ENCODE assay signal across 26 cellular contexts in genomic region chr11:41382927-41383326, GRCh38.
A peak's percentile ranks its signal among the peaks of the same experiment; 100 is the strongest.
DNase-seq lines count a peak whose midpoint lies in the region; TF ChIP-seq lines count a peak whose summit lies in the region.
"Had no signal": no experiment of that assay in that cellular context is flagged by ENCODE, and none has a peak within 500 bp of the region (broad histone marks: within the 10 kb centered on the region; RNA-seq: fewer than 3 reads in every experiment).

No MANE protein-coding gene starts in this region.

- no peaks in the 10 kb centered on the region for H3K36me3 ChIP-seq in MG63
- no peaks in the 10 kb centered on the region for H3K36me3 ChIP-seq in neural progenitor cell
- H3K36me3 ChIP-seq: thoracic aorta had no signal

- TF ChIP-seq CTCF in neural progenitor cell (IDR thresholded peaks at IDR 0.05) (no peak), H9 (conservative IDR thresholded peaks at IDR 0.05) (no peak)

- H3K27me3 Mint-ChIP-seq in neural progenitor cell (ENCODE audit: insufficient read depth, low read depth) (peaks cover 3% of the 10 kb centered on the region), H9 (ENCODE audit: low read depth) (no peaks in the 10 kb centered on the region)
- H3K27me3 Mint-ChIP-seq: activated naive CD8-positive, alpha-beta T cell treated with anti-CD3 and anti-CD28 coated beads for 36 hours; memory B cell; naive thymus-derived CD4-positive, alpha-beta T cell had no signal

- H3K79me2 ChIP-seq in neural progenitor cell (ENCODE audit: low read depth), result no peaks in the 10 kb centered on the region
- no peaks in the 10 kb centered on the region for H3K79me2 ChIP-seq in H9 (ENCODE audit: insufficient read depth, low read length)

- no peak overlapping the region for H4K91ac ChIP-seq in H9 (ENCODE audit: insufficient read length, low read depth, low read length)

- H2BK5ac ChIP-seq in H9 (ENCODE audit: insufficient read length, low read length), result no peak overlapping the region

- H3K36me3 Mint-ChIP-seq in neural progenitor cell (no peaks in the 10 kb centered on the region), H9 (ENCODE audit: insufficient read depth in 1 of 3, low read depth in 3 of 3) (no peaks in the 10 kb centered on the region)
- H3K36me3 Mint-ChIP-seq: activated naive CD8-positive, alpha-beta T cell treated with anti-CD3 and anti-CD28 coated beads for 36 hours; CD14-positive monocyte; memory B cell; naive thymus-derived CD4-positive, alpha-beta T cell; stimulated activated effector memory CD8-positive, alpha-beta T cell treated with anti-CD3 and anti-CD28 coated beads, Interleukin-12 subunit alpha, Interleukin-12 subunit beta, amount 100 ng/mL, for 72 hours had no signal

- H2BK120ac ChIP-seq in H9 (ENCODE audit: low read depth, low read length, poor library complexity, severe bottlenecking), result no peak overlapping the region

- no peak overlapping the region for H2BK20ac ChIP-seq in H9 (ENCODE audit: low read depth, low read length, poor library complexity, severe bottlenecking)

- no peak overlapping the region for H3K4me3 Mint-ChIP-seq in neural progenitor cell
- no peak overlapping the region for H3K4me3 Mint-ChIP-seq in H9
- H3K4me3 Mint-ChIP-seq: activated naive CD8-positive, alpha-beta T cell treated with anti-CD3 and anti-CD28 coated beads for 36 hours; CD14-positive monocyte; memory B cell; naive thymus-derived CD4-positive, alpha-beta T cell; stimulated activated effector memory CD8-positive, alpha-beta T cell treated with anti-CD3 and anti-CD28 coated beads, Interleukin-12 subunit alpha, Interleukin-12 subunit beta, amount 100 ng/mL, for 72 hours had no signal

- H3K27me3 ChIP-seq in MG63, result no peaks in the 10 kb centered on the region
- no peaks in the 10 kb centered on the region for H3K27me3 ChIP-seq in neural progenitor cell
- H3K27me3 ChIP-seq in H9 (ENCODE audit: insufficient read depth, low read length), result no peaks in the 10 kb centered on the region

- H3K23ac ChIP-seq in H9 (ENCODE audit: insufficient read length, low read depth, low read length), result no peak overlapping the region

- no peak overlapping the region for H4K5ac ChIP-seq in H9 (ENCODE audit: insufficient read length, low read depth, low read length)

- no peaks in the 10 kb centered on the region for H3K9me3 Mint-ChIP-seq in neural progenitor cell
- H3K9me3 Mint-ChIP-seq in H9, result no peaks in the 10 kb centered on the region
- H3K9me3 Mint-ChIP-seq: CD14-positive monocyte, memory B cell had no signal

- WGBS in H9 (ENCODE audit: extremely low coverage, insufficient read length, low lambda C conversion rate), result no CpG with 5 or more reads among the region's 2 CpGs

- H3K9me3 ChIP-seq in MG63 (no peaks in the 10 kb centered on the region), neural progenitor cell (ENCODE audit: low read depth) (no peaks in the 10 kb centered on the region), H9 (ENCODE audit: control insufficient read depth, low read depth, low read length) (no peaks in the 10 kb centered on the region)
- H3K9me3 ChIP-seq: SK-N-SH, thoracic aorta had no signal

- no peak overlapping the region for H3K14ac ChIP-seq in H9 (ENCODE audit: insufficient read depth, low read length)

- H2AK5ac ChIP-seq in H9 (ENCODE audit: insufficient read length, low read length), result no peak overlapping the region

- H3K18ac ChIP-seq in H9 (ENCODE audit: insufficient read length, low read depth, low read length), result no peak overlapping the region

- no peak overlapping the region for H2BK15ac ChIP-seq in H9 (ENCODE audit: low read depth, low read length)

- H4K8ac ChIP-seq in H9 (replicated peaks; ENCODE audit: insufficient read length, low read depth, low read length), result no peak overlapping the region

- DNase-seq in MG63, result peak; percentile 33
- DNase-seq in astrocyte of the hippocampus (ENCODE audit: low read depth, low spot score), result peak; percentile 85
- peak; percentile 14 for DNase-seq in glomerular visceral epithelial cell (ENCODE audit: extremely low spot score)
- peak; percentile 11 for DNase-seq in neural progenitor cell (ENCODE audit: low spot score)
- no peak for DNase-seq in effector CD4-positive, alpha-beta T cell
- no peak for DNase-seq in H9
- no peak for DNase-seq in RPMI8226
- no peak for DNase-seq in HCEC 1CT
- DNase-seq: activated CD4-positive, alpha-beta T cell treated with anti-CD3 and anti-CD28 coated beads, Interleukin-2, amount 50 U/mL, for 48 hours; activated CD8-positive, alpha-beta memory T cell treated with anti-CD3 and anti-CD28 coated beads, Interleukin-2, amount 50 U/mL, for 48 hours; activated naive CD8-positive, alpha-beta T cell treated with anti-CD3 and anti-CD28 coated beads for 36 hours; dermis blood vessel endothelial cell; foreskin fibroblast; GOT3; naive thymus-derived CD4-positive, alpha-beta T cell; NCI-H1417 treated with DMSO at 0.1 percent for 48 hours; NCI-H2107; NCI-H446 treated with DMSO at 0.1 percent for 48 hours; SK-N-SH; stimulated activated CD4-positive, alpha-beta T cell treated with anti-CD3 and anti-CD28 coated beads, Interleukin-1b, Interleukin-23, amount 100 ng/mL, for 48 hours had no signal

- H3T11ph ChIP-seq in H9 (ENCODE audit: low read length), result no peak overlapping the region

- no peak overlapping the region for H3K4ac ChIP-seq in H9 (ENCODE audit: low read depth, low read length)

- H3K9ac ChIP-seq in neural progenitor cell (no peak overlapping the region), H9 (ENCODE audit: extremely low read depth, insufficient read length, low read length) (no peak overlapping the region)
- H3K9ac ChIP-seq: SK-N-SH had no signal

- H3K4me1 Mint-ChIP-seq in neural progenitor cell (peaks cover 25% of the 10 kb centered on the region), H9 (peaks cover 9 to 19% of the 10 kb centered on the region in 2 experiments)
- H3K4me1 Mint-ChIP-seq: activated naive CD8-positive, alpha-beta T cell treated with anti-CD3 and anti-CD28 coated beads for 36 hours; CD14-positive monocyte; memory B cell; naive thymus-derived CD4-positive, alpha-beta T cell; stimulated activated effector memory CD8-positive, alpha-beta T cell treated with anti-CD3 and anti-CD28 coated beads, Interleukin-12 subunit alpha, Interleukin-12 subunit beta, amount 100 ng/mL, for 72 hours had no signal

- H3K27ac Mint-ChIP-seq in neural progenitor cell (peak overlapping the region; percentile 93), H9 (no peak overlapping the region)
- H3K27ac Mint-ChIP-seq: activated naive CD8-positive, alpha-beta T cell treated with anti-CD3 and anti-CD28 coated beads for 36 hours; CD14-positive monocyte; memory B cell; naive thymus-derived CD4-positive, alpha-beta T cell; stimulated activated effector memory CD8-positive, alpha-beta T cell treated with anti-CD3 and anti-CD28 coated beads, Interleukin-12 subunit alpha, Interleukin-12 subunit beta, amount 100 ng/mL, for 72 hours had no signal

- H3K27ac ChIP-seq in neural progenitor cell (no peak overlapping the region), H9 (ENCODE audit: insufficient read length, low read depth, low read length) (no peak overlapping the region)
- H3K27ac ChIP-seq: HL-60, thoracic aorta, VCaP had no signal

- H2AFZ ChIP-seq in neural progenitor cell (replicated peaks) (peak overlapping the region; percentile 53), H9 (ENCODE audit: low read length) (no peak overlapping the region)

- no peaks in the 10 kb centered on the region for H3F3A ChIP-seq in neural progenitor cell (ENCODE audit: low read depth)

- H3K4me1 ChIP-seq in neural progenitor cell, result peaks cover 4% of the 10 kb centered on the region
- peaks cover 4% of the 10 kb centered on the region; the same call in 1 of the 2 replicates for H3K4me1 ChIP-seq in H9 (ENCODE audit: insufficient read depth, low read length)

- H3K56ac ChIP-seq in H9 (ENCODE audit: insufficient read length, low read depth, low read length), result no peak overlapping the region

- no peak overlapping the region for H2BK12ac ChIP-seq in H9 (ENCODE audit: insufficient read length, low read depth, low read length)

- H4K20me1 ChIP-seq in neural progenitor cell (ENCODE audit: low read depth), result no peaks in the 10 kb centered on the region
- H4K20me1 ChIP-seq in H9 (ENCODE audit: control insufficient read depth, insufficient read depth, insufficient read length), result no peaks in the 10 kb centered on the region

- H3K4me2 ChIP-seq in neural progenitor cell, result no peak overlapping the region
- H3K4me2 ChIP-seq in H9 (ENCODE audit: insufficient read depth, insufficient read length, low read length), result no peak overlapping the region
- H3K4me2 ChIP-seq: SK-N-SH had no signal

- H3K4me3 ChIP-seq in MG63 (no peak overlapping the region), neural progenitor cell (no peak overlapping the region)
- H3K4me3 ChIP-seq: thoracic aorta had no signal

- H3K23me2 ChIP-seq in H9 (ENCODE audit: insufficient read length, low read depth, low read length, poor library complexity, severe bottlenecking), result no peaks in the 10 kb centered on the region

- H3K79me1 ChIP-seq in H9 (ENCODE audit: insufficient read depth, low read depth, low read length, poor library complexity, severe bottlenecking), result no peaks in the 10 kb centered on the region

Comparison
In these comparisons a context has a peak if more than half of its experiments do, and no peak if none do; other contexts are left out.
1. DNase-seq: peak in MG63 (single experiment), astrocyte of the hippocampus (single experiment), glomerular visceral epithelial cell (single experiment) and neural progenitor cell (single experiment); none in effector CD4-positive, alpha-beta T cell (single experiment), H9 (single experiment), RPMI8226 (single experiment) and HCEC 1CT (single experiment).